Comparison of ENCODE assay signal across 9 cellular contexts in the genomic region with DNA sequence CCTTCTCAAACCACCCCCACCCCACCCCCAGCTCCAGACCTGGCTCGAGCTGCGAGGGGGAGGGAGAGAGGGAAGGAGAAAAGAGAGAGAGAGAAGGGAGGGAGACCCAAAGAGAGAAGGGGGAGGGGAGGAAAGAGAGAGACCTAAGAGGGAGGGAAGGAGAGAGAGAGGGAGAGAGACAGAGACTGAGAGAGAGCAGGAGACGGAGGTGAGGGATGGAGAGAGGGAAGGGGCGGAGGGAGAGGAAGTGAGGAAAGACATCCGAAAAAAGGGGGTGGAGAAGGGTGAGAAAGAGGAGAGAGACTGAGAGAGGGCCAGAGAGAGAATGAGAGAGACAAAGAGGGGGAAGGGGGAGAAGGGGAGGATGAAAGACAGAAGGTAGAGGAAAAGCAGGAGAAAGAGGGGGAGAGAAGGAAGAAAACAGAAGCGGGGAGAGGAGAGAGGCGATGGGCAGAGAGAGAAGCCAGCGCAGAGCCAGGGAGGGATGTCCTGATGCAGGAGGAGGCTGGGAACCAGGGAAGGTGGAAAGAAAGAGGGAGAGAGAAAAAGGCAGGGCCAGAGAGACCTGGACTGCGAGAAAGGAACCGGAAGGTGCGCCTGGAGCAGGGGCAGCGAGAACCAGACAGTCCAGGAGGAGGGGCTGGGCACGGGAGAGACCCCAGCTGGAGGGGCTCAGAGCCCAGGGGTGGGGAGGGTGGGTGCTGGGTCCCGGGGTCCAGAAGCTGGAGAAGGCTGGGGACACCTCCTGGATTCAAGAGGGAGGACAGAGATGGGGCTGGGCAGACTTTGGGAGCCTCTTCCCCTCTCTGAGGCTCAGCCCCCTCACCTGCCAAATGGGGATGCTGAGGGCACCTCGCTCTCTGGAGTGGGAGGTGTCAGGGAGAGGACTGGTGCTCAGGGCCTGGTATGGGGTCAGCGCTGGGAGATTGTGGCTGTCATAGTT. TPM values are rescaled to one million over a fixed set of nuclear protein-coding genes. Genes with fewer than 3 reads are reported as not detected.
DNase-seq lines count a peak whose midpoint lies in the region; ATAC-seq and TF ChIP-seq lines count a peak whose summit lies in the region.
"Had no signal": no experiment of that assay in that cellular context is flagged by ENCODE, and none has a peak within 500 bp of the region (broad histone marks: within the 10 kb centered on the region; RNA-seq: fewer than 3 reads in every experiment).

No MANE protein-coding gene starts in this region.

- H3K36me3 Mint-ChIP-seq in osteocyte (ENCODE audit: unreplicated experiment), result peaks cover 24% of the 10 kb centered on the region

- H3K27me3 ChIP-seq in RWPE2 (ENCODE audit: insufficient read depth, poor library complexity, severe bottlenecking), result no peaks in the 10 kb centered on the region

- TF ChIP-seq CTCF in GM13977 (IDR thresholded peaks at IDR 0.05; ENCODE audit: extremely low read depth, insufficient read depth, missing control alignments) (no peak), RWPE2 (IDR thresholded peaks at IDR 0.05; ENCODE audit: poor library complexity, severe bottlenecking) (no peak), osteocyte (IDR thresholded peaks at IDR 0.05) (no peak)

- no peak for ATAC-seq in RWPE2 (ENCODE audit: low read depth)
- ATAC-seq in HG03378 (IDR thresholded peaks at IDR 0.05; ENCODE audit: unreplicated experiment), result no peak
- ATAC-seq in HG03469 (IDR thresholded peaks at IDR 0.05; ENCODE audit: unreplicated experiment), result no peak
- ATAC-seq in HG02852 (IDR thresholded peaks at IDR 0.05; ENCODE audit: unreplicated experiment), result no peak

- H3K4me3 Mint-ChIP-seq in osteocyte (ENCODE audit: unreplicated experiment), result peak overlapping the region; percentile 92

- H3K27ac Mint-ChIP-seq in osteocyte (ENCODE audit: unreplicated experiment), result peak overlapping the region; percentile 88

- no peaks in the 10 kb centered on the region for H3K4me1 ChIP-seq in RWPE2 (ENCODE audit: insufficient read depth, poor library complexity, severe bottlenecking)

- peak overlapping the region; percentile 95 for H3K27ac ChIP-seq in RWPE2 (ENCODE audit: poor library complexity, severe bottlenecking)
- peak overlapping the region; percentile 83 for H3K27ac ChIP-seq in epithelial cell of prostate

- no peaks in the 10 kb centered on the region for H3K9me3 Mint-ChIP-seq in osteocyte (ENCODE audit: unreplicated experiment)

- in situ Hi-C loops in GM13977 (cut with MboI; ENCODE audit: low pct_unique_long_range_greater_than_20kb, low sequenced_read_pairs, unreplicated experiment), result no loop called here

- peak overlapping the region; percentile 46 for H3K4me3 ChIP-seq in RWPE2 (ENCODE audit: severe bottlenecking)

- H3K36me3 ChIP-seq in RWPE2 (ENCODE audit: low read depth), result peaks cover 17% of the 10 kb centered on the region

- H3K27me3 Mint-ChIP-seq in osteocyte (ENCODE audit: unreplicated experiment), result no peaks in the 10 kb centered on the region

- H3K4me1 Mint-ChIP-seq in osteocyte (ENCODE audit: unreplicated experiment), result peaks cover 50% of the 10 kb centered on the region

- DNase-seq in GM13977 (ENCODE audit: low spot score) (peak; percentile 10), RWPE2 (ENCODE audit: low spot score) (no peak), epithelial cell of prostate (ENCODE audit: low read depth, low spot score) (no peak), osteocyte (ENCODE audit: extremely low spot score, unreplicated experiment) (peak; percentile 68), NCI-H1105 treated with DMSO at 0.1 percent for 48 hours (lab: John Stamatoyannopoulos, UW) (no peak)

- no peaks in the 10 kb centered on the region for H3K9me3 ChIP-seq in RWPE2 (ENCODE audit: severe bottlenecking)

RNA-seq across cellular contexts. Expression of gene SPACA6, which starts 1.7 kb away (rescaled TPM):
- total RNA-seq in osteocyte, result 32.2 and 36.9 TPM in 2 replicates

RNA-seq across cellular contexts. Expression of gene HAS1, which starts 32.4 kb away (rescaled TPM):
- not detected in 2 replicates for total RNA-seq in osteocyte
- total RNA-seq: T-helper 1 cell treated with Interleukin-12 subunit alpha and Interleukin-12 subunit beta and Interleukin-4 antibody, amounts not matched to agents 30 ng/mL and 1 ng/mL, for 36 hours had no signal

RNA-seq across cellular contexts. Expression of gene SIGLEC14, which starts 44.8 kb away (rescaled TPM):
- total RNA-seq in osteocyte, result not detected in 2 replicates
- total RNA-seq: T-helper 1 cell treated with Interleukin-12 subunit alpha and Interleukin-12 subunit beta and Interleukin-4 antibody, amounts not matched to agents 30 ng/mL and 1 ng/mL, for 36 hours had no signal

Comparison
In these comparisons a context has a peak if more than half of its experiments do, and no peak if none do; other contexts are left out.
1. DNase-seq: peak in GM13977 (single experiment) and osteocyte (single experiment); none in RWPE2 (single experiment), epithelial cell of prostate (single experiment) and NCI-H1105 treated with DMSO at 0.1 percent for 48 hours (single experiment).